8 cellular contexts compared by ENCODE assay signal in the genomic region with DNA sequence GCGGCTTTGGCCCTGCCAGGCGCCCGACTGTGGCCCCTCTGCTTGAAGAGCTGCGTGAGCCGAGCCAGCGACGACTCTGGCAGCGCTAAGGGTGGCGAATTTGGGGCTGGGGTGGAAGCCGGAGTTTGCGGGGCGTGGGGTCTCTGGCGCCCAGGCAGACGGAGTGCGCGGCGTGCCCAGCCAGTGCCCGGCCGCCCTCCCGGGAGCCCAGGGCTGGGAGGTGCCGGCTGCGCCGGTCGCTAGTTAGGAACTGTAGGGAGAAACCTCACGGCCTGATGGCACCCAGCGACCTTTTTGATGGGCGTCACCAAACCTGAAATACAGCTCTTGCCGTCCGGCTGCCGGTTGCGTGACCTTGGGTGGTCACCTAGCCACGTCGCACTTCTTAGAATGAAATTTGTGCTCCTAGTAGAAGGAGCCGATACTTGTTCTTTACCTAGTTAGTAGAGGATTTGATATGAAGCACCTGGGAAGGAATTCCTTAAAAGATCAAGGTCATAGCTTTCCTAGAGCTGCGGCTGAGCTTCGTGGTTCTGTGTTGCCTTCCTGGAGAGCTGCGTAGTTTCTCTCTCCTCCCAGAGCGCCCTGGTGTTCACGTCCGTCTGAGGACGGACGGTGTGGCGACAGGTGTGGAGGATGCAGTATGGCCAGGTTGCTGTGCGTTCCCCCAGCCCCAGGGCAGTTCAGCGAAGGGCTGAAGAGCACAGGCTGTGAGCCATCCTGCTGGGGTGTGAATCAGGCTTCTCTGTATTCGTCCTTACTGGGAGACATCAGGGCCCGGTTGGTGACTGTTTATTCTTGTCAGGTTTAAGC. TPM values are rescaled to one million over a fixed set of nuclear protein-coding genes. Genes with fewer than 3 reads are reported as not detected.
DNase-seq lines count a peak whose midpoint lies in the region; ATAC-seq and TF ChIP-seq lines count a peak whose summit lies in the region.

No MANE protein-coding gene starts in this region.

- peak overlapping the region; percentile 94 to 95 for H3K27ac Mint-ChIP-seq in effector memory CD8-positive, alpha-beta T cell
- H3K27ac Mint-ChIP-seq in naive thymus-derived CD4-positive, alpha-beta T cell = peak overlapping the region; percentile 88 to 94 (median 90)

- CTCF ChIA-PET in naive thymus-derived CD4-positive, alpha-beta T cell (lab: Charles Lee) = interaction anchor here (0.7 to 0.9 kb wide), 2 partner anchors 22 to 41 kb away, joined by 3 to 4 read pairs; no protein-coding TSS in a partner anchor

- H3K4me3 Mint-ChIP-seq in effector memory CD8-positive, alpha-beta T cell = peak overlapping the region; percentile 93
- peak overlapping the region; percentile 91 to 99 (median 93) for H3K4me3 Mint-ChIP-seq in naive thymus-derived CD4-positive, alpha-beta T cell

- peaks cover 16% of the 10 kb centered on the region for H3K36me3 Mint-ChIP-seq in effector memory CD8-positive, alpha-beta T cell (ENCODE audit: insufficient read depth)
- peaks cover 0 to 5% (median 0%) of the 10 kb centered on the region in 5 donors for H3K36me3 Mint-ChIP-seq in naive thymus-derived CD4-positive, alpha-beta T cell

- H3K9me3 Mint-ChIP-seq in effector memory CD8-positive, alpha-beta T cell = no peaks in the 10 kb centered on the region
- H3K9me3 Mint-ChIP-seq in naive thymus-derived CD4-positive, alpha-beta T cell = peaks cover 0 to 6% (median 0%) of the 10 kb centered on the region in 11 donors

- H3K27ac ChIP-seq in OCI-LY3 (ENCODE audit: low read length) = no peak overlapping the region
- H3K27ac ChIP-seq in naive thymus-derived CD4-positive, alpha-beta T cell (ENCODE audit: low read depth, low read length) = peak overlapping the region; percentile 93

- H3K9me3 ChIP-seq in BE2C = no peaks in the 10 kb centered on the region
- 0 out of 2 replicates have a peak, but pooled peaks cover 4% of the 10 kb centered on the region for H3K9me3 ChIP-seq in OCI-LY3 (ENCODE audit: insufficient read depth, low read length)
- no peaks in the 10 kb centered on the region for H3K9me3 ChIP-seq in naive thymus-derived CD4-positive, alpha-beta T cell (ENCODE audit: control insufficient read depth in 2 of 3, low read length in 3 of 3)

- H3K9ac ChIP-seq in OCI-LY3 (ENCODE audit: low read length) = peak overlapping the region; percentile 83

- H3K4me1 ChIP-seq in BE2C = no peaks in the 10 kb centered on the region; the same call in 1 of the 2 replicates
- H3K4me1 ChIP-seq in OCI-LY3 (ENCODE audit: low read length) = peaks cover 22% of the 10 kb centered on the region
- peaks cover 22 to 41% of the 10 kb centered on the region in 2 donors for H3K4me1 ChIP-seq in naive thymus-derived CD4-positive, alpha-beta T cell (ENCODE audit: control insufficient read depth in 2 of 2, insufficient read depth in 2 of 2, low read length in 2 of 2)

- H3K4me1 Mint-ChIP-seq in effector memory CD8-positive, alpha-beta T cell (ENCODE audit: low read depth in 2 of 2) = peaks cover 32 to 41% of the 10 kb centered on the region in 2 donors
- peaks cover 26 to 56% (median 43%) of the 10 kb centered on the region in 7 donors for H3K4me1 Mint-ChIP-seq in naive thymus-derived CD4-positive, alpha-beta T cell

- H3K36me3 ChIP-seq in BE2C (no peaks in the 10 kb centered on the region; the same call in none of the 2 replicates), OCI-LY3 (replicated peaks; ENCODE audit: low read depth, low read length) (no peaks in the 10 kb centered on the region)
- peaks cover 0 to 7% (median 0%) of the 10 kb centered on the region in 3 experiments for H3K36me3 ChIP-seq in naive thymus-derived CD4-positive, alpha-beta T cell (ENCODE audit: control insufficient read depth in 2 of 3, insufficient read depth in 3 of 3, low read length in 3 of 3)

- peak overlapping the region; percentile 70 for H3K4me2 ChIP-seq in OCI-LY3 (ENCODE audit: low read length)

- TF ChIP-seq CTCF in BE2C (IDR thresholded peaks at IDR 0.05; ENCODE audit: low read depth, low read length) (no peak), OCI-LY3 (IDR thresholded peaks at IDR 0.05; ENCODE audit: low read depth, low read length) (no peak)

- no peak overlapping the region for H2AFZ ChIP-seq in OCI-LY3 (ENCODE audit: low read depth, low read length)

- peaks cover 60% of the 10 kb centered on the region for H3K79me2 ChIP-seq in OCI-LY3 (ENCODE audit: low read length)

- POLR2A ChIA-PET in naive thymus-derived CD4-positive, alpha-beta T cell (lab: Charles Lee) = interaction anchor here (0.6 to 3.7 kb wide), 10 partner anchors 10 to 422 kb away, joined by 3 to 40 read pairs (median 4); a partner anchor contains a TSS

- DNase-seq in BE2C (no peak), inferior parietal cortex (ENCODE audit: extremely low spot score) (no peak), NK-92 (lab: John Stamatoyannopoulos, UW; ENCODE audit: unreplicated experiment) (no peak), HuH-7 (ENCODE audit: low spot score) (no peak)
- no peak for DNase-seq in effector memory CD8-positive, alpha-beta T cell
- peak in 1 of 9 donors; percentile 34 for DNase-seq in naive thymus-derived CD4-positive, alpha-beta T cell

- peak; percentile 5 for ATAC-seq in GM19395 (IDR thresholded peaks at IDR 0.05; ENCODE audit: unreplicated experiment)
- no peak for ATAC-seq in effector memory CD8-positive, alpha-beta T cell (replicated peaks)
- no peak for ATAC-seq in naive thymus-derived CD4-positive, alpha-beta T cell

- H3K4me3 ChIP-seq in BE2C (ENCODE audit: low read depth, low read length) (peak overlapping the region; percentile 95), OCI-LY3 (ENCODE audit: low read length) (peak overlapping the region; percentile 93)
- H3K4me3 ChIP-seq in naive thymus-derived CD4-positive, alpha-beta T cell (ENCODE audit: low read length) = peak overlapping the region; percentile 96

- H3K27me3 Mint-ChIP-seq in effector memory CD8-positive, alpha-beta T cell = no peaks in the 10 kb centered on the region
- no peaks in the 10 kb centered on the region for H3K27me3 Mint-ChIP-seq in naive thymus-derived CD4-positive, alpha-beta T cell

- H3K27me3 ChIP-seq in BE2C = no peaks in the 10 kb centered on the region
- no peaks in the 10 kb centered on the region for H3K27me3 ChIP-seq in OCI-LY3 (ENCODE audit: low read depth, low read length)
- no peaks in the 10 kb centered on the region for H3K27me3 ChIP-seq in naive thymus-derived CD4-positive, alpha-beta T cell (ENCODE audit: control insufficient read depth in 2 of 2, insufficient read depth in 2 of 2, low read length in 2 of 2)

- intact Hi-C loops in naive thymus-derived CD4-positive, alpha-beta T cell (cut with micrococcal nuclease) = no loop called here

- H4K20me1 ChIP-seq in OCI-LY3 (ENCODE audit: insufficient read depth, low read length) = peaks cover 38% of the 10 kb centered on the region

RNA-seq across cellular contexts. Expression of a gene that starts 0.7 kb away (rescaled TPM):
- polyA plus RNA-seq in BE2C (2012; ENCODE audit: insufficient read depth, insufficient read length, low read depth) = 247 TPM
- total RNA-seq in naive thymus-derived CD4-positive, alpha-beta T cell = 10 to 100 TPM; 56.2 to 92.2 (median 79.4) TPM
- polyA plus RNA-seq in naive thymus-derived CD4-positive, alpha-beta T cell = 10 to 100 TPM; 45.3 to 88.5 TPM

RNA-seq across cellular contexts. Expression of a gene that starts 41.4 kb away (rescaled TPM):
- polyA plus RNA-seq in BE2C (2012; ENCODE audit: insufficient read depth, insufficient read length, low read depth) = 352 TPM
- total RNA-seq in naive thymus-derived CD4-positive, alpha-beta T cell = 100 to 1,000 TPM; 177 to 233 (median 200) TPM
- 10 to 100 TPM; 57.2 to 79.2 TPM for polyA plus RNA-seq in naive thymus-derived CD4-positive, alpha-beta T cell

RNA-seq across cellular contexts. Expression of a gene that starts 56.6 kb away (rescaled TPM):
- polyA plus RNA-seq in BE2C (2012; ENCODE audit: insufficient read depth, insufficient read length, low read depth) = 32.7 TPM
- total RNA-seq in naive thymus-derived CD4-positive, alpha-beta T cell = 10 to 100 TPM; 29.5 to 44.1 (median 39.7) TPM
- 1 to 10 TPM; 3.2 to 9.1 TPM for polyA plus RNA-seq in naive thymus-derived CD4-positive, alpha-beta T cell
